In genomic region chr20:59765599-59766177, GRCh38 we compare ENCODE assay signal across 13 cellular contexts.
DNase-seq lines count a peak whose midpoint lies in the region; ATAC-seq and TF ChIP-seq lines count a peak whose summit lies in the region.
"Had no signal": no experiment of that assay in that cellular context is flagged by ENCODE, and none has a peak within 500 bp of the region (broad histone marks: within the 10 kb centered on the region; RNA-seq: fewer than 3 reads in every experiment).

No MANE protein-coding gene starts in this region.

- H3K4me1 Mint-ChIP-seq in activated CD8-positive, alpha-beta memory T cell treated with anti-CD3 and anti-CD28 coated beads, Interleukin-2, amount 10 ng/mL, durations not matched to agents 7 days and 5 days: no peaks in the 10 kb centered on the region
- H3K4me1 Mint-ChIP-seq in activated CD4-positive, alpha-beta memory T cell treated with anti-CD3 and anti-CD28 coated beads for 36 hours (ENCODE audit: low read depth): no peaks in the 10 kb centered on the region
- H3K4me1 Mint-ChIP-seq in neural progenitor cell: no peaks in the 10 kb centered on the region
- no peaks in the 10 kb centered on the region for H3K4me1 Mint-ChIP-seq in activated T-helper 17 cell treated with anti-CD3 and anti-CD28 coated beads, Interleukin-2, amount 50 U/mL, for 72 hours
- H3K4me1 Mint-ChIP-seq: memory B cell had no signal

- no peaks in the 10 kb centered on the region for H3K36me3 ChIP-seq in neural progenitor cell
- H3K36me3 ChIP-seq: thoracic aorta had no signal

- H3K4me1 ChIP-seq in neural progenitor cell: no peaks in the 10 kb centered on the region

- H3K4me3 ChIP-seq in neural progenitor cell: no peak overlapping the region
- H3K4me3 ChIP-seq: thoracic aorta had no signal

- no peaks in the 10 kb centered on the region for H4K20me1 ChIP-seq in neural progenitor cell (ENCODE audit: low read depth)

- H3K36me3 Mint-ChIP-seq in activated CD8-positive, alpha-beta memory T cell treated with anti-CD3 and anti-CD28 coated beads, Interleukin-2, amount 10 ng/mL, durations not matched to agents 7 days and 5 days: no peaks in the 10 kb centered on the region
- H3K36me3 Mint-ChIP-seq in activated CD4-positive, alpha-beta memory T cell treated with anti-CD3 and anti-CD28 coated beads for 36 hours: no peaks in the 10 kb centered on the region
- no peaks in the 10 kb centered on the region for H3K36me3 Mint-ChIP-seq in neural progenitor cell
- no peaks in the 10 kb centered on the region for H3K36me3 Mint-ChIP-seq in activated T-helper 17 cell treated with anti-CD3 and anti-CD28 coated beads, Interleukin-2, amount 50 U/mL, for 72 hours (ENCODE audit: low read depth)
- H3K36me3 Mint-ChIP-seq: IgD-negative memory B cell, memory B cell had no signal

- no peak overlapping the region for H2AFZ ChIP-seq in neural progenitor cell (replicated peaks)

- no peak for TF ChIP-seq CTCF in neural progenitor cell (IDR thresholded peaks at IDR 0.05)

- CTCF ChIA-PET in activated CD8-positive, alpha-beta memory T cell treated with anti-CD3 and anti-CD28 coated beads, Interleukin-2, amount 10 ng/mL, durations not matched to agents 7 days and 5 days (lab: Charles Lee): no interaction called here
- CTCF ChIA-PET in activated CD4-positive, alpha-beta memory T cell treated with anti-CD3 and anti-CD28 coated beads for 36 hours (lab: Charles Lee): no interaction called here

- in situ Hi-C loops in KBM-7 (cut with MboI; ENCODE audit: low pct_unique_long_range_greater_than_20kb, low sequenced_read_pairs): no loop called here

- no peak overlapping the region for H3K9ac ChIP-seq in neural progenitor cell

- no peak overlapping the region for H3K27ac ChIP-seq in neural progenitor cell
- H3K27ac ChIP-seq: thoracic aorta had no signal

- H3F3A ChIP-seq in neural progenitor cell (ENCODE audit: low read depth): no peaks in the 10 kb centered on the region

- H3K27ac Mint-ChIP-seq in activated CD8-positive, alpha-beta memory T cell treated with anti-CD3 and anti-CD28 coated beads, Interleukin-2, amount 10 ng/mL, durations not matched to agents 7 days and 5 days: no peak overlapping the region
- H3K27ac Mint-ChIP-seq in activated CD4-positive, alpha-beta memory T cell treated with anti-CD3 and anti-CD28 coated beads for 36 hours: no peak overlapping the region
- H3K27ac Mint-ChIP-seq in neural progenitor cell: no peak overlapping the region
- no peak overlapping the region for H3K27ac Mint-ChIP-seq in activated T-helper 17 cell treated with anti-CD3 and anti-CD28 coated beads, Interleukin-2, amount 50 U/mL, for 72 hours
- H3K27ac Mint-ChIP-seq: effector memory CD8-positive, alpha-beta T cell; memory B cell had no signal

- intact Hi-C loops in activated CD4-positive, alpha-beta memory T cell treated with anti-CD3 and anti-CD28 coated beads for 36 hours (cut with micrococcal nuclease): no loop called here

- POLR2A ChIA-PET in activated CD4-positive, alpha-beta memory T cell treated with anti-CD3 and anti-CD28 coated beads for 36 hours (lab: Charles Lee): no interaction called here

- H3K27me3 Mint-ChIP-seq in activated CD8-positive, alpha-beta memory T cell treated with anti-CD3 and anti-CD28 coated beads, Interleukin-2, amount 10 ng/mL, durations not matched to agents 7 days and 5 days: no peaks in the 10 kb centered on the region
- H3K27me3 Mint-ChIP-seq in activated CD4-positive, alpha-beta memory T cell treated with anti-CD3 and anti-CD28 coated beads for 36 hours: no peaks in the 10 kb centered on the region
- H3K27me3 Mint-ChIP-seq in neural progenitor cell (ENCODE audit: insufficient read depth, low read depth): peaks cover 16% of the 10 kb centered on the region
- H3K27me3 Mint-ChIP-seq in activated T-helper 17 cell treated with anti-CD3 and anti-CD28 coated beads, Interleukin-2, amount 50 U/mL, for 72 hours: peaks cover 6% of the 10 kb centered on the region
- H3K27me3 Mint-ChIP-seq: IgD-negative memory B cell had no signal

- H3K79me2 ChIP-seq in neural progenitor cell (ENCODE audit: low read depth): no peaks in the 10 kb centered on the region

- H3K27me3 ChIP-seq in neural progenitor cell: peaks cover 46% of the 10 kb centered on the region

- H3K9me3 ChIP-seq in neural progenitor cell (ENCODE audit: low read depth): no peaks in the 10 kb centered on the region
- H3K9me3 ChIP-seq: thoracic aorta had no signal

- no peak for ATAC-seq in activated CD8-positive, alpha-beta memory T cell treated with anti-CD3 and anti-CD28 coated beads, Interleukin-2, amount 10 ng/mL, durations not matched to agents 7 days and 5 days
- no peak for ATAC-seq in activated T-helper 17 cell treated with anti-CD3 and anti-CD28 coated beads, Interleukin-2, amount 50 U/mL, for 72 hours (replicated peaks)
- ATAC-seq in HG02763 (IDR thresholded peaks at IDR 0.05; ENCODE audit: unreplicated experiment): no peak
- ATAC-seq: effector memory CD8-positive, alpha-beta T cell had no signal

- DNase-seq in activated CD8-positive, alpha-beta memory T cell treated with anti-CD3 and anti-CD28 coated beads, Interleukin-2, amount 10 ng/mL, durations not matched to agents 7 days and 5 days: peak; percentile 45
- no peak for DNase-seq in activated CD8-positive, alpha-beta memory T cell treated with anti-CD3 and anti-CD28 coated beads for 24 hours
- DNase-seq in KBM-7 (peak; percentile 37), neural progenitor cell (ENCODE audit: low spot score) (peak; percentile 63), NCI-H1436 (lab: John Stamatoyannopoulos, UW) (no peak)
- DNase-seq in activated CD4-positive, alpha-beta memory T cell treated with anti-CD3 and anti-CD28 coated beads for 36 hours: peak; percentile 15
- DNase-seq: effector memory CD8-positive, alpha-beta T cell; NCI-H226 had no signal

- H3K4me3 Mint-ChIP-seq in activated CD8-positive, alpha-beta memory T cell treated with anti-CD3 and anti-CD28 coated beads, Interleukin-2, amount 10 ng/mL, durations not matched to agents 7 days and 5 days: no peak overlapping the region
- H3K4me3 Mint-ChIP-seq in activated CD4-positive, alpha-beta memory T cell treated with anti-CD3 and anti-CD28 coated beads for 36 hours: no peak overlapping the region
- H3K4me3 Mint-ChIP-seq in neural progenitor cell: no peak overlapping the region
- H3K4me3 Mint-ChIP-seq in activated T-helper 17 cell treated with anti-CD3 and anti-CD28 coated beads, Interleukin-2, amount 50 U/mL, for 72 hours: no peak overlapping the region
- H3K4me3 Mint-ChIP-seq: effector memory CD8-positive, alpha-beta T cell; IgD-negative memory B cell; memory B cell had no signal

- peaks cover 2% of the 10 kb centered on the region for H3K9me3 Mint-ChIP-seq in activated CD8-positive, alpha-beta memory T cell treated with anti-CD3 and anti-CD28 coated beads, Interleukin-2, amount 10 ng/mL, durations not matched to agents 7 days and 5 days (ENCODE audit: low read depth)
- H3K9me3 Mint-ChIP-seq in activated CD4-positive, alpha-beta memory T cell treated with anti-CD3 and anti-CD28 coated beads for 36 hours: no peaks in the 10 kb centered on the region
- peaks cover 5% of the 10 kb centered on the region for H3K9me3 Mint-ChIP-seq in neural progenitor cell
- H3K9me3 Mint-ChIP-seq in activated T-helper 17 cell treated with anti-CD3 and anti-CD28 coated beads, Interleukin-2, amount 50 U/mL, for 72 hours: peaks cover 9% of the 10 kb centered on the region

- no peak overlapping the region for H3K4me2 ChIP-seq in neural progenitor cell

Comparison
In these comparisons a context has a peak if more than half of its experiments do, and no peak if none do; other contexts are left out.
1. DNase-seq: peak in activated CD8-positive, alpha-beta memory T cell treated with anti-CD3 and anti-CD28 coated beads, Interleukin-2, amount 10 ng/mL, durations not matched to agents 7 days and 5 days (single experiment), KBM-7 (single experiment), activated CD4-positive, alpha-beta memory T cell treated with anti-CD3 and anti-CD28 coated beads for 36 hours (single experiment) and neural progenitor cell (single experiment); none in activated CD8-positive, alpha-beta memory T cell treated with anti-CD3 and anti-CD28 coated beads for 24 hours (single experiment) and NCI-H1436 (single experiment).